In genomic region chr5:142767925-142768324, GRCh38 we compare ENCODE assay signal across 1 cellular context.
TF ChIP-seq lines count a peak whose summit lies in the region.

No MANE protein-coding gene starts in this region.

TF ChIP-seq in GM23338, 12 proteins besides CTCF, POLR2A, EP300 and RAD21 (continued from another document):
- TF ChIP-seq, protein P1, sequence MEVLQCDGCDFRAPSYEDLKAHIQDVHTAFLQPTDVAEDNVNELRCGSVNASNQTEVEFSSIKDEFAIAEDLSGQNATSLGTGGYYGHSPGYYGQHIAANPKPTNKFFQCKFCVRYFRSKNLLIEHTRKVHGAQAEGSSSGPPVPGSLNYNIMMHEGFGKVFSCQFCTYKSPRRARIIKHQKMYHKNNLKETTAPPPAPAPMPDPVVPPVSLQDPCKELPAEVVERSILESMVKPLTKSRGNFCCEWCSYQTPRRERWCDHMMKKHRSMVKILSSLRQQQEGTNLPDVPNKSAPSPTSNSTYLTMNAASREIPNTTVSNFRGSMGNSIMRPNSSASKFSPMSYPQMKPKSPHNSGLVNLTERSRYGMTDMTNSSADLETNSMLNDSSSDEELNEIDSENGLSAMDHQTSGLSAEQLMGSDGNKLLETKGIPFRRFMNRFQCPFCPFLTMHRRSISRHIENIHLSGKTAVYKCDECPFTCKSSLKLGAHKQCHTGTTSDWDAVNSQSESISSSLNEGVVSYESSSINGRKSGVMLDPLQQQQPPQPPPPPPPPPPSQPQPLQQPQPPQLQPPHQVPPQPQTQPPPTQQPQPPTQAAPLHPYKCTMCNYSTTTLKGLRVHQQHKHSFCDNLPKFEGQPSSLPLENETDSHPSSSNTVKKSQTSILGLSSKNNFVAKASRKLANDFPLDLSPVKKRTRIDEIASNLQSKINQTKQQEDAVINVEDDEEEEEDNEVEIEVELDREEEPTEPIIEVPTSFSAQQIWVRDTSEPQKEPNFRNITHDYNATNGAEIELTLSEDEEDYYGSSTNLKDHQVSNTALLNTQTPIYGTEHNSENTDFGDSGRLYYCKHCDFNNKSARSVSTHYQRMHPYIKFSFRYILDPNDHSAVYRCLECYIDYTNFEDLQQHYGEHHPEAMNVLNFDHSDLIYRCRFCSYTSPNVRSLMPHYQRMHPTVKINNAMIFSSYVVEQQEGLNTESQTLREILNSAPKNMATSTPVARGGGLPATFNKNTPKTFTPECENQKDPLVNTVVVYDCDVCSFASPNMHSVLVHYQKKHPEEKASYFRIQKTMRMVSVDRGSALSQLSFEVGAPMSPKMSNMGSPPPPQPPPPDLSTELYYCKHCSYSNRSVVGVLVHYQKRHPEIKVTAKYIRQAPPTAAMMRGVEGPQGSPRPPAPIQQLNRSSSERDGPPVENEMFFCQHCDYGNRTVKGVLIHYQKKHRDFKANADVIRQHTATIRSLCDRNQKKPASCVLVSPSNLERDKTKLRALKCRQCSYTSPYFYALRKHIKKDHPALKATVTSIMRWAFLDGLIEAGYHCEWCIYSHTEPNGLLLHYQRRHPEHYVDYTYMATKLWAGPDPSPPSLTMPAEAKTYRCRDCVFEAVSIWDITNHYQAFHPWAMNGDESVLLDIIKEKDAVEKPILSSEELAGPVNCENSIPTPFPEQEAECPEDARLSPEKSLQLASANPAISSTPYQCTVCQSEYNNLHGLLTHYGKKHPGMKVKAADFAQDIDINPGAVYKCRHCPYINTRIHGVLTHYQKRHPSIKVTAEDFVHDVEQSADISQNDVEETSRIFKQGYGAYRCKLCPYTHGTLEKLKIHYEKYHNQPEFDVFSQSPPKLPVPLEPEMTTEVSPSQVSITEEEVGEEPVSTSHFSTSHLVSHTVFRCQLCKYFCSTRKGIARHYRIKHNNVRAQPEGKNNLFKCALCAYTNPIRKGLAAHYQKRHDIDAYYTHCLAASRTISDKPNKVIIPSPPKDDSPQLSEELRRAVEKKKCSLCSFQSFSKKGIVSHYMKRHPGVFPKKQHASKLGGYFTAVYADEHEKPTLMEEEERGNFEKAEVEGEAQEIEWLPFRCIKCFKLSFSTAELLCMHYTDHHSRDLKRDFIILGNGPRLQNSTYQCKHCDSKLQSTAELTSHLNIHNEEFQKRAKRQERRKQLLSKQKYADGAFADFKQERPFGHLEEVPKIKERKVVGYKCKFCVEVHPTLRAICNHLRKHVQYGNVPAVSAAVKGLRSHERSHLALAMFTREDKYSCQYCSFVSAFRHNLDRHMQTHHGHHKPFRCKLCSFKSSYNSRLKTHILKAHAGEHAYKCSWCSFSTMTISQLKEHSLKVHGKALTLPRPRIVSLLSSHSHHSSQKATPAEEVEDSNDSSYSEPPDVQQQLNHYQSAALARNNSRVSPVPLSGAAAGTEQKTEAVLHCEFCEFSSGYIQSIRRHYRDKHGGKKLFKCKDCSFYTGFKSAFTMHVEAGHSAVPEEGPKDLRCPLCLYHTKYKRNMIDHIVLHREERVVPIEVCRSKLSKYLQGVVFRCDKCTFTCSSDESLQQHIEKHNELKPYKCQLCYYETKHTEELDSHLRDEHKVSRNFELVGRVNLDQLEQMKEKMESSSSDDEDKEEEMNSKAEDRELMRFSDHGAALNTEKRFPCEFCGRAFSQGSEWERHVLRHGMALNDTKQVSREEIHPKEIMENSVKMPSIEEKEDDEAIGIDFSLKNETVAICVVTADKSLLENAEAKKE (CRISPR knock-in tag; IDR thresholded peaks at IDR 0.05), result no peak
